ENCODE assay signal across 1 cellular context in genomic region chr22:39408807-39409206, GRCh38.
A peak's percentile ranks its signal among the peaks of the same experiment; 100 is the strongest.
TF ChIP-seq lines count a peak whose summit lies in the region.

No MANE protein-coding gene starts in this region.

TF ChIP-seq in GM12878, 131 proteins besides CTCF, POLR2A, EP300 and RAD21:
- TF ChIP-seq ZSCAN29 (IDR thresholded peaks at IDR 0.05) (no peak), ZZZ3 (IDR thresholded peaks at IDR 0.05; ENCODE audit: control insufficient read depth, insufficient read length, low read depth) (no peak), RELA (IDR thresholded peaks at IDR 0.05; ENCODE audit: borderline replicate concordance, partially characterized antibody) (no peak), RUNX3 (IDR thresholded peaks at IDR 0.05; ENCODE audit: low read length) (peak; percentile 25; the same call in 1 of the 2 replicates), JUNB (IDR thresholded peaks at IDR 0.05) (peak; percentile 66)
- TF ChIP-seq, protein P1, sequence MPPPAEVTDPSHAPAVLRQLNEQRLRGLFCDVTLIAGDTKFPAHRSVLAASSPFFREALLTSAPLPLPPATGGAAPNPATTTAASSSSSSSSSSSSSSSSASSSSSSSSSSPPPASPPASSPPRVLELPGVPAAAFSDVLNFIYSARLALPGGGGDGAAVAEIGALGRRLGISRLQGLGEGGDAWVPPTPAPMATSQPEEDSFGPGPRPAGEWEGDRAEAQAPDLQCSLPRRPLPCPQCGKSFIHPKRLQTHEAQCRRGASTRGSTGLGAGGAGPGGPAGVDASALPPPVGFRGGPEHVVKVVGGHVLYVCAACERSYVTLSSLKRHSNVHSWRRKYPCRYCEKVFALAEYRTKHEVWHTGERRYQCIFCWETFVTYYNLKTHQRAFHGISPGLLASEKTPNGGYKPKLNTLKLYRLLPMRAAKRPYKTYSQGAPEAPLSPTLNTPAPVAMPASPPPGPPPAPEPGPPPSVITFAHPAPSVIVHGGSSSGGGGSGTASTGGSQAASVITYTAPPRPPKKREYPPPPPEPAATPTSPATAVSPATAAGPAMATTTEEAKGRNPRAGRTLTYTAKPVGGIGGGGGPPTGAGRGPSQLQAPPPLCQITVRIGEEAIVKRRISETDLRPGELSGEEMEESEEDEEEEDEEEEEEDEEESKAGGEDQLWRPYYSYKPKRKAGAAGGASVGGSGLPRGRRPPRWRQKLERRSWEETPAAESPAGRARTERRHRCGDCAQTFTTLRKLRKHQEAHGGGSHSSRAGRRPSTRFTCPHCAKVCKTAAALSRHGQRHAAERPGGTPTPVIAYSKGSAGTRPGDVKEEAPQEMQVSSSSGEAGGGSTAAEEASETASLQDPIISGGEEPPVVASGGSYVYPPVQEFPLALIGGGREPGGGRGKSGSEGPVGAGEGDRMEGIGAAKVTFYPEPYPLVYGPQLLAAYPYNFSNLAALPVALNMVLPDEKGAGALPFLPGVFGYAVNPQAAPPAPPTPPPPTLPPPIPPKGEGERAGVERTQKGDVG (CRISPR knock-in tag; IDR thresholded peaks at IDR 0.05) = no peak
- TF ChIP-seq, protein P2, sequence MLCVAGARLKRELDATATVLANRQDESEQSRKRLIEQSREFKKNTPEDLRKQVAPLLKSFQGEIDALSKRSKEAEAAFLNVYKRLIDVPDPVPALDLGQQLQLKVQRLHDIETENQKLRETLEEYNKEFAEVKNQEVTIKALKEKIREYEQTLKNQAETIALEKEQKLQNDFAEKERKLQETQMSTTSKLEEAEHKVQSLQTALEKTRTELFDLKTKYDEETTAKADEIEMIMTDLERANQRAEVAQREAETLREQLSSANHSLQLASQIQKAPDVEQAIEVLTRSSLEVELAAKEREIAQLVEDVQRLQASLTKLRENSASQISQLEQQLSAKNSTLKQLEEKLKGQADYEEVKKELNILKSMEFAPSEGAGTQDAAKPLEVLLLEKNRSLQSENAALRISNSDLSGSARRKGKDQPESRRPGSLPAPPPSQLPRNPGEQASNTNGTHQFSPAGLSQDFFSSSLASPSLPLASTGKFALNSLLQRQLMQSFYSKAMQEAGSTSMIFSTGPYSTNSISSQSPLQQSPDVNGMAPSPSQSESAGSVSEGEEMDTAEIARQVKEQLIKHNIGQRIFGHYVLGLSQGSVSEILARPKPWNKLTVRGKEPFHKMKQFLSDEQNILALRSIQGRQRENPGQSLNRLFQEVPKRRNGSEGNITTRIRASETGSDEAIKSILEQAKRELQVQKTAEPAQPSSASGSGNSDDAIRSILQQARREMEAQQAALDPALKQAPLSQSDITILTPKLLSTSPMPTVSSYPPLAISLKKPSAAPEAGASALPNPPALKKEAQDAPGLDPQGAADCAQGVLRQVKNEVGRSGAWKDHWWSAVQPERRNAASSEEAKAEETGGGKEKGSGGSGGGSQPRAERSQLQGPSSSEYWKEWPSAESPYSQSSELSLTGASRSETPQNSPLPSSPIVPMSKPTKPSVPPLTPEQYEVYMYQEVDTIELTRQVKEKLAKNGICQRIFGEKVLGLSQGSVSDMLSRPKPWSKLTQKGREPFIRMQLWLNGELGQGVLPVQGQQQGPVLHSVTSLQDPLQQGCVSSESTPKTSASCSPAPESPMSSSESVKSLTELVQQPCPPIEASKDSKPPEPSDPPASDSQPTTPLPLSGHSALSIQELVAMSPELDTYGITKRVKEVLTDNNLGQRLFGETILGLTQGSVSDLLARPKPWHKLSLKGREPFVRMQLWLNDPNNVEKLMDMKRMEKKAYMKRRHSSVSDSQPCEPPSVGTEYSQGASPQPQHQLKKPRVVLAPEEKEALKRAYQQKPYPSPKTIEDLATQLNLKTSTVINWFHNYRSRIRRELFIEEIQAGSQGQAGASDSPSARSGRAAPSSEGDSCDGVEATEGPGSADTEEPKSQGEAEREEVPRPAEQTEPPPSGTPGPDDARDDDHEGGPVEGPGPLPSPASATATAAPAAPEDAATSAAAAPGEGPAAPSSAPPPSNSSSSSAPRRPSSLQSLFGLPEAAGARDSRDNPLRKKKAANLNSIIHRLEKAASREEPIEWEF (IDR thresholded peaks at IDR 0.05; ENCODE audit: insufficient replicate concordance, low read depth, low read length) = no peak
